ENCODE assay signal across 24 cellular contexts in genomic region chr17:77042688-77043330, GRCh38.
DNase-seq lines count a peak whose midpoint lies in the region; ATAC-seq, FAIRE-seq and TF ChIP-seq lines count a peak whose summit lies in the region.
"Had no signal": no experiment of that assay in that cellular context is flagged by ENCODE, and none has a peak within 500 bp of the region (broad histone marks: within the 10 kb centered on the region; RNA-seq: fewer than 3 reads in every experiment).

No MANE protein-coding gene starts in this region.

- TF ChIP-seq POLR2A in H1 (IDR thresholded peaks at IDR 0.05; ENCODE audit: control extremely low read depth in 1 of 2, low read depth in 2 of 2, low read length in 2 of 2): no peak

- H3K23ac ChIP-seq in H1 (ENCODE audit: insufficient read length): no peak overlapping the region

- no peak overlapping the region for H3K56ac ChIP-seq in H1 (replicated peaks; ENCODE audit: insufficient read length, low read depth, low read length)

- H3K36me3 ChIP-seq in H1 (ENCODE audit: control insufficient read depth in 2 of 4, insufficient read depth in 4 of 4, low read length in 3 of 4): no peaks in the 10 kb centered on the region
- H3K36me3 ChIP-seq in ascending aorta: no peaks in the 10 kb centered on the region
- H3K36me3 ChIP-seq: cardiac muscle cell, upper lobe of left lung had no signal

- no peak overlapping the region for H3K18ac ChIP-seq in H1 (ENCODE audit: extremely low read depth, low read length)

- no peak overlapping the region for H3K4me2 ChIP-seq in H1 (ENCODE audit: insufficient read depth in 1 of 2, low read depth in 2 of 2, low read length in 2 of 2)
- H3K4me2 ChIP-seq: A549 had no signal

- no peak overlapping the region for H2BK20ac ChIP-seq in H1 (ENCODE audit: low read length)

- no peak for TF ChIP-seq CTCF in H1 (IDR thresholded peaks at IDR 0.05; ENCODE audit: control extremely low read depth in 1 of 3, insufficient read depth in 1 of 3, low read depth in 1 of 3, low read length in 3 of 3)
- TF ChIP-seq CTCF in ascending aorta (IDR thresholded peaks at IDR 0.05): no peak

- no peaks in the 10 kb centered on the region for H3K4me1 ChIP-seq in H1 (replicated peaks in 1 of 4; ENCODE audit: control insufficient read depth in 3 of 4, insufficient read depth in 4 of 4, low read length in 3 of 4)
- H3K4me1 ChIP-seq in ascending aorta: no peaks in the 10 kb centered on the region
- H3K4me1 ChIP-seq: upper lobe of left lung had no signal

- CTCF ChIA-PET in H1 (lab: Charles Lee; ENCODE audit: partially characterized antibody): interaction anchor here (0.7 to 2.1 kb wide), 6 partner anchors 14 to 175 kb away, joined by 3 to 10 read pairs (median 4); partner anchors contain the start of gene MGAT5B

- H3K14ac ChIP-seq in H1 (ENCODE audit: insufficient read length): peak overlapping the region; percentile 55

- H3K27me3 ChIP-seq in H1 (replicated peaks in 1 of 4; ENCODE audit: control insufficient read depth in 3 of 4, extremely low read depth in 1 of 4, insufficient read depth in 3 of 4, low read length in 3 of 4) (no peaks in the 10 kb centered on the region), ascending aorta (no peaks in the 10 kb centered on the region)
- H3K27me3 ChIP-seq: cardiac muscle cell, upper lobe of left lung had no signal

- no peak overlapping the region for H3K9ac ChIP-seq in H1 (replicated peaks in 1 of 4; ENCODE audit: extremely low read depth in 1 of 4, low read depth in 3 of 4, low read length in 3 of 4)

- no peak overlapping the region for H2BK12ac ChIP-seq in H1 (ENCODE audit: low read depth, low read length)

- no peak for TF ChIP-seq EP300 in H1 (IDR thresholded peaks at IDR 0.05; ENCODE audit: borderline replicate concordance in 1 of 2, low read depth in 2 of 2, low read length in 2 of 2)

- H2BK120ac ChIP-seq in H1 (replicated peaks; ENCODE audit: low read depth, low read length): no peak overlapping the region

- no peaks in the 10 kb centered on the region for H3K79me2 ChIP-seq in H1 (ENCODE audit: control insufficient read depth in 1 of 2, insufficient read depth in 2 of 2, low read length in 2 of 2)

- H2BK5ac ChIP-seq in H1 (ENCODE audit: low read depth, low read length): no peak overlapping the region

- H3K4me3 ChIP-seq in H1 (ENCODE audit: extremely low read depth in 1 of 4, insufficient read depth in 2 of 4, low read depth in 3 of 4, low read length in 4 of 4): no peak overlapping the region
- H3K4me3 ChIP-seq in ascending aorta: no peak overlapping the region
- H3K4me3 ChIP-seq: A549, cardiac muscle cell, upper lobe of left lung had no signal

- peaks cover 3 to 6% of the 10 kb centered on the region in 2 experiments; a peak in 2 of 4 replicates for H3K9me3 ChIP-seq in H1 (ENCODE audit: insufficient read depth in 2 of 2, low read depth in 1 of 2, low read length in 1 of 2)
- H3K9me3 ChIP-seq in ascending aorta: no peaks in the 10 kb centered on the region
- H3K9me3 ChIP-seq: A549, upper lobe of left lung had no signal

- H3K27ac ChIP-seq in H1 (ENCODE audit: low read depth, low read length): no peak overlapping the region
- H3K27ac ChIP-seq in ascending aorta: no peak overlapping the region
- H3K27ac ChIP-seq: C4-2B, cardiac muscle cell, upper lobe of left lung had no signal

- no peak overlapping the region for H4K91ac ChIP-seq in H1 (replicated peaks; ENCODE audit: insufficient read length, low read length)

- H3K4ac ChIP-seq in H1 (replicated peaks; ENCODE audit: insufficient read length, low read depth, low read length): no peak overlapping the region

- no peak overlapping the region for H4K5ac ChIP-seq in H1 (ENCODE audit: insufficient read length, low read depth, low read length)

- DNase-seq in NCI-H82 (lab: John Stamatoyannopoulos, UW) (peak; percentile 41), NCI-H82 treated with DMSO at 0.1 percent for 48 hours (lab: John Stamatoyannopoulos, UW; ENCODE audit: unreplicated experiment) (no peak), NCI-H2171 treated with DMSO at 0.1 percent for 48 hours (lab: John Stamatoyannopoulos, UW) (peak; percentile 97), H1 (ENCODE audit: low read depth in 1 of 2, low spot score in 2 of 2) (no peak), ascending aorta (ENCODE audit: low spot score in 2 of 2) (no peak)
- no peak for DNase-seq in activated effector memory CD4-positive, alpha-beta T cell treated with anti-CD3 and anti-CD28 coated beads, Interleukin-2, amount 50 U/mL, for 16 hours
- DNase-seq: activated B cell treated with CpG ODN at 0.5 μM for 24 hours; activated CD8-positive, alpha-beta memory T cell treated with anti-CD3 and anti-CD28 coated beads for 24 hours; effector memory CD4-positive, alpha-beta T cell; HCEC 1CT; KG1; naive B cell; NCI-H1694 treated with DMSO at 0.1 percent for 48 hours; SIG-M5; T-helper 2 cell; upper lobe of left lung had no signal

- no peaks in the 10 kb centered on the region for H3K79me1 ChIP-seq in H1 (ENCODE audit: low read depth, low read length)

- POLR2A ChIA-PET in H1 (lab: Charles Lee; ENCODE audit: partially characterized antibody): interaction anchor here (1.2 kb wide), 1 partner anchor 20 kb away, joined by 3 read pairs; no protein-coding TSS in a partner anchor

- H3K23me2 ChIP-seq in H1 (ENCODE audit: low read depth, low read length): no peaks in the 10 kb centered on the region

- WGBS in H1 (ENCODE audit: extremely low coverage in 1 of 2, insufficient coverage in 1 of 2, insufficient read length in 1 of 2, insufficient replicate concordance in 2 of 2, low coverage in 1 of 2, low lambda C conversion rate in 2 of 2, missing lambda C conversion rate in 1 of 2), 2 experiments: 92% methylated on average over 9 of the region's 9 CpGs; no CpG with 5 or more reads in 1 of the 2 experiments

- H4K20me1 ChIP-seq in H1 (replicated peaks in 1 of 2; ENCODE audit: control insufficient read depth in 1 of 2, insufficient read depth in 2 of 2, low read length in 2 of 2): no peaks in the 10 kb centered on the region

- H2AFZ ChIP-seq in H1 (ENCODE audit: low read length): no peak overlapping the region

- intact Hi-C loops in ascending aorta (cut with DNase I): no loop called here

- ATAC-seq in HG03139 (IDR thresholded peaks at IDR 0.05; ENCODE audit: unreplicated experiment): no peak
- ATAC-seq in GM19324 (IDR thresholded peaks at IDR 0.05; ENCODE audit: low FRiP score, unreplicated experiment): no peak
- ATAC-seq: A549; activated T-helper 17 cell treated with anti-CD3 and anti-CD28 coated beads, Interleukin-2, amount 50 U/mL, for 72 hours; stimulated activated memory B cell treated with anti-CD40 and anti-IgM and Interleukin-4, amounts not matched to agents 10 μg/mL and 1 μg/mL and 100 μg/mL, for 72 hours had no signal

- no peak overlapping the region for H2BK15ac ChIP-seq in H1 (ENCODE audit: low read length)

- no peak overlapping the region for H2AK5ac ChIP-seq in H1 (ENCODE audit: low read depth, low read length)

- no peak overlapping the region for H4K8ac ChIP-seq in H1 (ENCODE audit: extremely low read depth, insufficient read depth, low read length)

- FAIRE-seq in H1 (lab: Jason Lieb, UNC): no peak
- FAIRE-seq: A549, islet of Langerhans had no signal

- TF ChIP-seq RAD21 in H1 (IDR thresholded peaks at IDR 0.05 in 1 of 2, conservative IDR thresholded peaks at IDR 0.05 in 1 of 2; ENCODE audit: low read depth in 2 of 2, low read length in 2 of 2): no peak

TF ChIP-seq in H1, 55 proteins besides CTCF, POLR2A, EP300 and RAD21:
- no peak for TF ChIP-seq MAFK (IDR thresholded peaks at IDR 0.05; ENCODE audit: low read depth, low read length)
- no peak for TF ChIP-seq NANOG (IDR thresholded peaks at IDR 0.05; ENCODE audit: insufficient read depth, low read depth, low read length, poor library complexity, severe bottlenecking)

Comparison
In these comparisons a context has a peak if more than half of its experiments do, and no peak if none do; other contexts are left out.
1. DNase-seq: peak in NCI-H82 (single experiment) and NCI-H2171 treated with DMSO at 0.1 percent for 48 hours (single experiment); none in NCI-H82 treated with DMSO at 0.1 percent for 48 hours (single experiment), H1 (0 of 2), activated effector memory CD4-positive, alpha-beta T cell treated with anti-CD3 and anti-CD28 coated beads, Interleukin-2, amount 50 U/mL, for 16 hours (single experiment) and ascending aorta (0 of 2).